8 cellular contexts compared by ENCODE assay signal in the genomic region with DNA sequence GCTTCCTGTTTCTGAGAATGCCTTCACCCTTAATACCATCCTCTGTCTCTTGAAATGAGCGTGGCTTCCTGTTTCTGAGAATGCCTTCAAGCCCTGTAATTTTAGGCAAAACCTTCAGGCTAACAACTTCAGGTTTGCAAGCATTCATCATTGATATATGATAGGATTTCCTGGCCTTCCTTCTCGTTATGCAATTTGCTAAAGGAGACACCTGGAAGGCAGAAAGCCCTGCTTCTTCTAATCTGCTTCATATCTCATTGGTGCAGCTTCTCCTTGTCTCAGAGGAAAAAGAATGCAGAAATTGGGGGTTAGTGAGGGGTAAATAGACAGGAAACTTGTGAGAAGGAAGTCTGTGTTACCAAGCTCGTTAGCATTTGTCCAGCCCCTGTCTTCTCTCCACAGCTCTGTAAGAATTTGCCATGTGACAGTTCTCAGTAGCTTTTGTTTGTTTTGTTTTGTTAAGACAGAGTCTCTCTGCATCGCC. TPM values are rescaled to one million over a fixed set of nuclear protein-coding genes. Genes with fewer than 3 reads are reported as not detected.
DNase-seq lines count a peak whose midpoint lies in the region; ATAC-seq, FAIRE-seq and TF ChIP-seq lines count a peak whose summit lies in the region.

No MANE protein-coding gene starts in this region.

- no peak overlapping the region for H2AFZ ChIP-seq in astrocyte (ENCODE audit: low read depth, low read length)

- intact Hi-C loops in natural killer cell (cut with micrococcal nuclease): loop anchor here (1.0 kb wide), 1 partner anchor 8 kb away; a partner anchor contains a TSS

- H3K4me1 Mint-ChIP-seq in astrocyte (ENCODE audit: low read depth, unreplicated experiment) (peaks cover 54% of the 10 kb centered on the region), natural killer cell (peaks cover 77 to 81% of the 10 kb centered on the region in 2 donors)

- H3K27me3 ChIP-seq in astrocyte (ENCODE audit: insufficient read depth, low read length): no peaks in the 10 kb centered on the region

- H3K27ac ChIP-seq in astrocyte (ENCODE audit: low read depth, low read length): no peak overlapping the region

- H4K20me1 ChIP-seq in astrocyte (ENCODE audit: insufficient read depth, low read length): peaks cover 84% of the 10 kb centered on the region

- DNase-seq in EH (ENCODE audit: low read depth) (peak; percentile 41), astrocyte (ENCODE audit: low read depth) (no peak), natural killer cell (no peak), retina (no peak), NCI-H2171 treated with DMSO at 0.1 percent for 48 hours (lab: John Stamatoyannopoulos, UW) (no peak)
- peak; percentile 51 for DNase-seq in Jurkat, Clone E6-1 (ENCODE audit: low read depth, low spot score)
- DNase-seq in activated effector memory CD4-positive, alpha-beta T cell treated with anti-CD3 and anti-CD28 coated beads, Interleukin-2, amount 50 U/mL, for 16 hours: no peak

- peak; percentile 9 for FAIRE-seq in astrocyte (lab: Jason Lieb, UNC)

- H3K27me3 Mint-ChIP-seq in astrocyte (ENCODE audit: low read depth, unreplicated experiment): no peaks in the 10 kb centered on the region
- no peaks in the 10 kb centered on the region for H3K27me3 Mint-ChIP-seq in natural killer cell (ENCODE audit: low read depth in 2 of 2)

- peaks cover 46% of the 10 kb centered on the region for H3K4me1 ChIP-seq in astrocyte (ENCODE audit: insufficient read depth, low read length)

- TF ChIP-seq CTCF in astrocyte (IDR thresholded peaks at IDR 0.05; ENCODE audit: insufficient read depth, low read depth, low read length) (no peak), natural killer cell (IDR thresholded peaks at IDR 0.05) (no peak)

- H3K4me3 ChIP-seq in Jurkat, Clone E6-1 (ENCODE audit: low read length): peak overlapping the region; percentile 47
- no peak overlapping the region for H3K4me3 ChIP-seq in astrocyte (ENCODE audit: insufficient read depth, low read depth, low read length)

- H3K79me2 ChIP-seq in astrocyte (ENCODE audit: insufficient read depth, low read length): peaks cover 89% of the 10 kb centered on the region

- ATAC-seq in GM21423 (IDR thresholded peaks at IDR 0.05; ENCODE audit: unreplicated experiment) (peak; percentile 70), natural killer cell (peak; percentile 61 to 83 (median 70))

- H3K27ac Mint-ChIP-seq in astrocyte (ENCODE audit: unreplicated experiment): peak overlapping the region; percentile 64
- peak overlapping the region; percentile 91 to 93 for H3K27ac Mint-ChIP-seq in natural killer cell

- no peak overlapping the region for H3K9ac ChIP-seq in astrocyte (ENCODE audit: low read length)

- H3K4me3 Mint-ChIP-seq in astrocyte (ENCODE audit: unreplicated experiment) (no peak overlapping the region), natural killer cell (peak overlapping the region; percentile 72)

- H3K9me3 ChIP-seq in astrocyte (ENCODE audit: insufficient read depth, low read depth, low read length): no peaks in the 10 kb centered on the region

- H3K36me3 Mint-ChIP-seq in astrocyte (ENCODE audit: low read depth, unreplicated experiment) (peaks cover 4% of the 10 kb centered on the region), natural killer cell (no peaks in the 10 kb centered on the region)

- H3K4me2 ChIP-seq in astrocyte (ENCODE audit: low read length): peak overlapping the region; percentile 54

- H3K9me3 Mint-ChIP-seq in astrocyte (ENCODE audit: unreplicated experiment): no peaks in the 10 kb centered on the region
- H3K9me3 Mint-ChIP-seq in natural killer cell: no peaks in the 10 kb centered on the region

- H3K36me3 ChIP-seq in astrocyte (ENCODE audit: insufficient read depth, low read length): no peaks in the 10 kb centered on the region

RNA-seq across cellular contexts. Expression of a gene that starts 7.3 kb away (rescaled TPM):
- polyA plus RNA-seq in Jurkat, Clone E6-1 (2012; ENCODE audit: insufficient read depth, insufficient read length): 73.4 TPM
- total RNA-seq in astrocyte: 160 and 166 TPM in 2 replicates
- total RNA-seq in natural killer cell: 100 to 1,000 TPM in 2 of 3 donors, 10 to 100 TPM in 1; 98.1 to 132 (median 105) TPM

RNA-seq across cellular contexts. Expression of a gene that starts 11.9 kb away (rescaled TPM):
- 97.8 TPM for polyA plus RNA-seq in Jurkat, Clone E6-1 (2012; ENCODE audit: insufficient read depth, insufficient read length)
- total RNA-seq in astrocyte (73.4 and 79.2 TPM in 2 replicates), natural killer cell (10 to 100 TPM; 72.0 to 87.7 (median 72.8) TPM)

RNA-seq across cellular contexts. Expression of a gene that starts 30.3 kb away (rescaled TPM):
- polyA plus RNA-seq in Jurkat, Clone E6-1 (2012; ENCODE audit: insufficient read depth, insufficient read length): not detected
- 0.07 TPM in 1 of 2 replicates, not detected in the other for total RNA-seq in astrocyte
- total RNA-seq in natural killer cell: not detected

RNA-seq across cellular contexts. Expression of a gene that starts 39.9 kb away (rescaled TPM):
- 17.2 TPM for polyA plus RNA-seq in Jurkat, Clone E6-1 (2012; ENCODE audit: insufficient read depth, insufficient read length)
- total RNA-seq in astrocyte: 46.0 and 46.8 TPM in 2 replicates
- total RNA-seq in natural killer cell: 100 to 1,000 TPM in 1 of 3 donors, 10 to 100 TPM in 2; 76.9 to 110 (median 85.5) TPM

Comparison
In these comparisons a context has a peak if more than half of its experiments do, and no peak if none do; other contexts are left out.
1. DNase-seq: peak in EH (single experiment) and Jurkat, Clone E6-1 (single experiment); none in astrocyte (single experiment), natural killer cell (single experiment), retina (single experiment), NCI-H2171 treated with DMSO at 0.1 percent for 48 hours (single experiment) and activated effector memory CD4-positive, alpha-beta T cell treated with anti-CD3 and anti-CD28 coated beads, Interleukin-2, amount 50 U/mL, for 16 hours (single experiment).